11 cellular contexts compared by ENCODE assay signal in genomic region chrX:75229774-75230173, GRCh38. TPM values are rescaled to one million over a fixed set of nuclear protein-coding genes. Genes with fewer than 3 reads are reported as not detected.
DNase-seq lines count a peak whose midpoint lies in the region; ATAC-seq, FAIRE-seq and TF ChIP-seq lines count a peak whose summit lies in the region.
"Had no signal": no experiment of that assay in that cellular context is flagged by ENCODE, and none has a peak within 500 bp of the region (broad histone marks: within the 10 kb centered on the region; RNA-seq: fewer than 3 reads in every experiment).

No MANE protein-coding gene starts in this region.

- no peak for TF ChIP-seq CTCF in spleen (IDR thresholded peaks at IDR 0.05 in 8 of 11, conservative IDR thresholded peaks at IDR 0.05 in 3 of 11)

- no peak for TF ChIP-seq POLR2A in spleen (IDR thresholded peaks at IDR 0.05)

- peaks cover 0 to 5% (median 0%) of the 10 kb centered on the region in 7 donors for H3K27me3 ChIP-seq in spleen (replicated peaks in 1 of 7)
- H3K27me3 ChIP-seq: cardiac muscle cell had no signal

- no peak overlapping the region for H3K4me3 ChIP-seq in spleen
- H3K4me3 ChIP-seq: cardiac muscle cell had no signal

- DNase-seq in stimulated activated CD4-positive, alpha-beta T cell treated with anti-CD3 and anti-CD28 coated beads, Interleukin-15, amount 100 ng/mL, for 24 hours, result peak; percentile 2
- DNase-seq in stimulated activated CD4-positive, alpha-beta T cell treated with anti-CD3 and anti-CD28 coated beads, Interleukin-12 subunit alpha, Interleukin-12 subunit beta, amount 100 ng/mL, for 4 hours, result no peak
- DNase-seq in RCC 7860 (ENCODE audit: low spot score) (no peak), spleen (no peak), putamen (ENCODE audit: low spot score) (no peak), SIG-M5 (lab: John Stamatoyannopoulos, UW) (no peak)
- DNase-seq: AML-193, MV-4-11 had no signal

- no peaks in the 10 kb centered on the region for H3K36me3 ChIP-seq in spleen
- H3K36me3 ChIP-seq: cardiac muscle cell had no signal

- FAIRE-seq in RCC 7860 (lab: Jason Lieb, UNC), result no peak

- no peaks in the 10 kb centered on the region for H3K9me3 ChIP-seq in spleen

- 55 to 86% (median 79%) methylated on average over 1 of the region's 1 CpG; no CpG with 5 or more reads in 1 of the 5 donors for WGBS in spleen, 5 donors

- ATAC-seq in GM21619 (IDR thresholded peaks at IDR 0.05; ENCODE audit: unreplicated experiment) (peak; percentile 90), HG03280 (IDR thresholded peaks at IDR 0.05; ENCODE audit: unreplicated experiment) (peak; percentile 93)

- H3K27ac ChIP-seq in spleen, result no peak overlapping the region
- H3K27ac ChIP-seq: cardiac muscle cell had no signal

- intact Hi-C loops in spleen (cut with DNase I; ENCODE audit: low total_unique reads), result no loop called here

- no peaks in the 10 kb centered on the region for H3K4me1 ChIP-seq in spleen

RNA-seq across cellular contexts. Expression of gene UPRT, which starts 44.1 kb away (rescaled TPM):
- 10 to 100 TPM; 13.0 to 27.1 (median 18.6) TPM for total RNA-seq in spleen
- polyA plus RNA-seq in spleen, result 10 to 100 TPM in 1 of 3 donors, 1 to 10 TPM in 2; 7.3 to 12.0 (median 9.8) TPM
